ENCODE assay signal across 15 cellular contexts in the genomic region with DNA sequence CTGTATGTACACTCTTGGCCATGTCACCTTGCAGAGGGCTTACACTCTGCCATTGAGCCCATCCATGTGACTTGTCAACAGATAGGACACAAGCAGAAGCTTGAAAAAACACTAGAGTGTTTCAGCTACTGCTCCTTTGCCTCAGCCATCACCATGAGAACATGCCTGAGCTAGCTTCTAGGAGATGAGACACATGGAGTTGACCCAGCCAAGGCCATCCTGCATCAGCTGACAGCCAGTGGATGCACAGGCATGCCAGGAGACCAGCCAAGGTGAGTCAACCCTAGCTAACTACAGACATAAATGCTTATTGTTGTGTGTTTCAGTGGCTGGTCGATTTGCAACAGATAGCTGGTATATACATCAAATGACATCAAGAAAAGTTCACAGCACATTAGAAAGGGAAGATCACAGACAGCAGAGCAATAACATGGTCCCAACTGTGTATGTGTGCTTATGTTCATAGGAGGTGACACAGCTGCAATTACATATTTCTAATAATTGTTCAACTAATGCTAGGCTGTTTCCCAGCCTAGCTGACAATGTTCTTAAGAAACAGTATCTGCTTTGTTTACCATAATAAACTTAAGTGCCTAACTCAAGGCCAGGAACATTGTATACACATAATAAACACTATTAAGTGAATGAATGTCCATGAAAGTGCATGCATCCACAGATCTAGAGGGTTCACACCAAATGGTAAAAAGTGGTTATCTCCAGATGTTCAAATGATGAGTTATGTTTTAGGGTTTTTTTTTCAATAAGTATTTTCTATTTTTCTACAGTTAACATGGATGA.
DNase-seq lines count a peak whose midpoint lies in the region; ATAC-seq, FAIRE-seq and TF ChIP-seq lines count a peak whose summit lies in the region.
"Had no signal": no experiment of that assay in that cellular context is flagged by ENCODE, and none has a peak within 500 bp of the region (broad histone marks: within the 10 kb centered on the region; RNA-seq: fewer than 3 reads in every experiment).

No MANE protein-coding gene starts in this region.

- H3K4me2 ChIP-seq in PC-3 (ENCODE audit: low read length): no peak overlapping the region

- no peaks in the 10 kb centered on the region for H3K27me3 ChIP-seq in PC-3 (ENCODE audit: low read length)
- H3K27me3 ChIP-seq: SJCRH30 had no signal

- H3K79me2 ChIP-seq in PC-3 (ENCODE audit: low read length): no peaks in the 10 kb centered on the region

- no peak overlapping the region for H2AFZ ChIP-seq in PC-3 (ENCODE audit: low read length)

- no TSS peak for BruUV-seq in PC-3 (replicated peaks; lab: Mats Ljungman, UMichigan)

- DNase-seq in GM12891 (ENCODE audit: insufficient read length, low spot score) (no peak), PC-3 (peak; percentile 30), epithelial cell of esophagus (ENCODE audit: low read depth) (peak; percentile 94), kidney tubule cell (ENCODE audit: low spot score) (peak; percentile 73), SW480 (ENCODE audit: low spot score) (no peak), GM10248 (ENCODE audit: extremely low spot score) (no peak), hippocampal formation (lab: John Stamatoyannopoulos, UW) (no peak), AG20443 (ENCODE audit: low spot score) (no peak)
- DNase-seq: CD8-positive, alpha-beta T cell; KG1; NCI-H187 treated with DMSO at 0.1 percent for 48 hours; NCI-H2171; NCI-H510A; NCI-H82; SJCRH30 had no signal

- no peak overlapping the region for H3K9ac ChIP-seq in PC-3 (ENCODE audit: low read length)

- no peaks in the 10 kb centered on the region for H3F3A ChIP-seq in PC-3 (ENCODE audit: low read length, unreplicated experiment)

- intact Hi-C loops in PC-3 (cut with micrococcal nuclease): no loop called here

- CTCF ChIA-PET in PC-3 (lab: Charles Lee) (no interaction called here), GM10248 (lab: Yijun Ruan, JAX) (no interaction called here)

- TF ChIP-seq POLR2A in GM12891 (IDR thresholded peaks at IDR 0.05; ENCODE audit: low read depth, low read length): no peak

- peaks cover 14% of the 10 kb centered on the region for H3K4me1 ChIP-seq in PC-3 (ENCODE audit: insufficient read depth, low read length)
- H3K4me1 ChIP-seq: SJCRH30 had no signal

- TF ChIP-seq CTCF in PC-3 (conservative IDR thresholded peaks at IDR 0.05; ENCODE audit: low read depth, low read length) (no peak), epithelial cell of esophagus (IDR thresholded peaks at IDR 0.05; ENCODE audit: insufficient read depth, low read depth, low read length, missing control alignments) (no peak), GM10248 (IDR thresholded peaks at IDR 0.05; ENCODE audit: control extremely low read depth, extremely low read depth, low read depth, missing control alignments) (no peak)

- peak; percentile 23 for FAIRE-seq in GM12891 (lab: Jason Lieb, UNC)

- no peaks in the 10 kb centered on the region for H3K9me2 ChIP-seq in PC-3 (replicated peaks; ENCODE audit: low read length)

- no peak overlapping the region for H3K4me3 ChIP-seq in PC-3 (ENCODE audit: low read length)
- H3K4me3 ChIP-seq in epithelial cell of esophagus (ENCODE audit: low read length): no peak overlapping the region
- H3K4me3 ChIP-seq: SJCRH30 had no signal

- no peaks in the 10 kb centered on the region for H3K36me3 ChIP-seq in PC-3 (ENCODE audit: low read depth, low read length)
- H3K36me3 ChIP-seq: SJCRH30 had no signal

- POLR2A ChIA-PET in PC-3 (lab: Charles Lee; ENCODE audit: unreplicated experiment): no interaction called here
- POLR2A ChIA-PET in GM10248 (lab: Yijun Ruan, JAX): no interaction called here

- H3K9me3 ChIP-seq in PC-3 (ENCODE audit: low read length): no peaks in the 10 kb centered on the region
- H3K9me3 ChIP-seq: SJCRH30 had no signal

- 0 out of 2 replicates have a peak, but pooled peaks have one; percentile 10 for ATAC-seq in PC-3
- ATAC-seq: CD8-positive, alpha-beta T cell had no signal

- no peak overlapping the region for H3K27ac ChIP-seq in PC-3 (ENCODE audit: low read length)
- H3K27ac ChIP-seq: SJCRH30 had no signal

- no peaks in the 10 kb centered on the region for H4K20me1 ChIP-seq in PC-3 (ENCODE audit: low read length)

TF ChIP-seq in GM12891, 5 proteins besides CTCF, POLR2A, EP300 and RAD21:
- TF ChIP-seq POU2F2 (IDR thresholded peaks at IDR 0.05; ENCODE audit: low read depth, low read length): no peak
- no peak for TF ChIP-seq POLR2AphosphoS5 (IDR thresholded peaks at IDR 0.05; ENCODE audit: low read depth, low read length)
- no peak for TF ChIP-seq PAX5 (IDR thresholded peaks at IDR 0.05; ENCODE audit: insufficient read depth, low read length, severe bottlenecking)
- no peak for TF ChIP-seq TAF1 (IDR thresholded peaks at IDR 0.05; ENCODE audit: low read depth, low read length)
- TF ChIP-seq SPI1 (IDR thresholded peaks at IDR 0.05; ENCODE audit: low read depth, low read length): no peak

Comparison
In these comparisons a context has a peak if more than half of its experiments do, and no peak if none do; other contexts are left out.
1. DNase-seq: peak in PC-3 (single experiment), epithelial cell of esophagus (single experiment) and kidney tubule cell (single experiment); none in GM12891 (single experiment), SW480 (single experiment), GM10248 (single experiment), hippocampal formation (0 of 2) and AG20443 (single experiment).